1 cellular context compared by ENCODE assay signal in genomic region chr2:173400760-173401159, GRCh38.
TF ChIP-seq lines count a peak whose summit lies in the region.

No MANE protein-coding gene starts in this region.

TF ChIP-seq in K562, 482 proteins besides CTCF, POLR2A, EP300 and RAD21:
- no peak for TF ChIP-seq ZNF592 (IDR thresholded peaks at IDR 0.05)
- TF ChIP-seq ZNF197 (CRISPR knock-in tag; IDR thresholded peaks at IDR 0.05; ENCODE audit: low read depth) = no peak
- TF ChIP-seq ZFP36 (IDR thresholded peaks at IDR 0.05; ENCODE audit: low read depth, low read length, partially characterized antibody) = peak; percentile 27
- TF ChIP-seq ELK3 (CRISPR knock-in tag; IDR thresholded peaks at IDR 0.05) = no peak
- no peak; the same call in 1 of the 2 replicates for TF ChIP-seq BMI1 (IDR thresholded peaks at IDR 0.05; ENCODE audit: low read length)
- TF ChIP-seq CTCFL (IDR thresholded peaks at IDR 0.05; ENCODE audit: borderline replicate concordance, insufficient read depth, low read depth, low read length, poor library complexity, severe bottlenecking) = peak; percentile 85
- no peak for TF ChIP-seq ZNF347 (CRISPR knock-in tag; IDR thresholded peaks at IDR 0.05; ENCODE audit: low read depth)
- TF ChIP-seq PATZ1 (CRISPR knock-in tag; IDR thresholded peaks at IDR 0.05; ENCODE audit: borderline replicate concordance) = no peak
- 0 out of 2 replicates have a peak, but pooled peaks have one; percentile 15 for TF ChIP-seq JUND (IDR thresholded peaks at IDR 0.05; ENCODE audit: borderline replicate concordance, low read depth, low read length)
- no peak; the same call in 2 of the 3 replicates for TF ChIP-seq JUND (tag; IDR thresholded peaks at IDR 0.05; ENCODE audit: borderline replicate concordance, low read depth, low read length)
- peak; percentile 27; the same call in 1 of the 2 replicates for TF ChIP-seq PKNOX1 (IDR thresholded peaks at IDR 0.05)
- no peak for TF ChIP-seq STAT6 (CRISPR knock-in tag; IDR thresholded peaks at IDR 0.05)
- no peak for TF ChIP-seq BRD9 (IDR thresholded peaks at IDR 0.05; ENCODE audit: low read depth, partially characterized antibody)
- no peak for TF ChIP-seq ZHX1 (conservative IDR thresholded peaks at IDR 0.05; ENCODE audit: low read length)
- no peak for TF ChIP-seq ZNF584 (CRISPR knock-in tag; IDR thresholded peaks at IDR 0.05; ENCODE audit: low read depth)
- TF ChIP-seq SMC3 (conservative IDR thresholded peaks at IDR 0.05; ENCODE audit: insufficient read depth, low read depth, low read length) = 0 out of 2 replicates have a peak, but pooled peaks have one; percentile 20
- no peak for TF ChIP-seq ARNT (IDR thresholded peaks at IDR 0.05)
- no peak for TF ChIP-seq CCAR2 (IDR thresholded peaks at IDR 0.05; ENCODE audit: low read depth, low read length)
- no peak for TF ChIP-seq ZNF24 (IDR thresholded peaks at IDR 0.05)
- no peak for TF ChIP-seq ATF7 (IDR thresholded peaks at IDR 0.05)
- TF ChIP-seq PHF8 (IDR thresholded peaks at IDR 0.05; ENCODE audit: borderline replicate concordance, low read length) = no peak
TF ChIP-seq in K562: peak in this region for 5.
